Comparison of ENCODE assay signal across 1 cellular context in the genomic region with DNA sequence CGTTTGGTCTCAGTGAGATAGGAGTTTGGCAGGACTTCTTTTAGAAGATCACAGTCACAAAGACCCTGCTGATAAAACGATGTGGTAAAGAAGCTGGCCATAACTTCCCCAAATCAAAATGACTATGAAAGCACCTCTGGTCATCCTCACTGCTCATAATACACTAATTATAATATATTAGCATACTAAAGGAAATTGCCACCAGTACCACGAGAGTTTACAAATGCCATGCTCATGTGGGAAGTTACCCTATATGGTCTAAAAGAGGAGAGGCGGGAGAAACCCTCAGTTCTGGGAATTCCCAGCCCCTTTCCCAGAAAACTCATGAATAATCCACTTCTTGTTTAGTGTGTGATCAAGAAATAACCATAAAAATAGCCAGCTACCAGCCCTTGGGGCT.
TF ChIP-seq lines count a peak whose summit lies in the region.

No MANE protein-coding gene starts in this region.

TF ChIP-seq in GM12878, 131 proteins besides CTCF, POLR2A, EP300 and RAD21 (continued from another document):
- TF ChIP-seq, protein P1, sequence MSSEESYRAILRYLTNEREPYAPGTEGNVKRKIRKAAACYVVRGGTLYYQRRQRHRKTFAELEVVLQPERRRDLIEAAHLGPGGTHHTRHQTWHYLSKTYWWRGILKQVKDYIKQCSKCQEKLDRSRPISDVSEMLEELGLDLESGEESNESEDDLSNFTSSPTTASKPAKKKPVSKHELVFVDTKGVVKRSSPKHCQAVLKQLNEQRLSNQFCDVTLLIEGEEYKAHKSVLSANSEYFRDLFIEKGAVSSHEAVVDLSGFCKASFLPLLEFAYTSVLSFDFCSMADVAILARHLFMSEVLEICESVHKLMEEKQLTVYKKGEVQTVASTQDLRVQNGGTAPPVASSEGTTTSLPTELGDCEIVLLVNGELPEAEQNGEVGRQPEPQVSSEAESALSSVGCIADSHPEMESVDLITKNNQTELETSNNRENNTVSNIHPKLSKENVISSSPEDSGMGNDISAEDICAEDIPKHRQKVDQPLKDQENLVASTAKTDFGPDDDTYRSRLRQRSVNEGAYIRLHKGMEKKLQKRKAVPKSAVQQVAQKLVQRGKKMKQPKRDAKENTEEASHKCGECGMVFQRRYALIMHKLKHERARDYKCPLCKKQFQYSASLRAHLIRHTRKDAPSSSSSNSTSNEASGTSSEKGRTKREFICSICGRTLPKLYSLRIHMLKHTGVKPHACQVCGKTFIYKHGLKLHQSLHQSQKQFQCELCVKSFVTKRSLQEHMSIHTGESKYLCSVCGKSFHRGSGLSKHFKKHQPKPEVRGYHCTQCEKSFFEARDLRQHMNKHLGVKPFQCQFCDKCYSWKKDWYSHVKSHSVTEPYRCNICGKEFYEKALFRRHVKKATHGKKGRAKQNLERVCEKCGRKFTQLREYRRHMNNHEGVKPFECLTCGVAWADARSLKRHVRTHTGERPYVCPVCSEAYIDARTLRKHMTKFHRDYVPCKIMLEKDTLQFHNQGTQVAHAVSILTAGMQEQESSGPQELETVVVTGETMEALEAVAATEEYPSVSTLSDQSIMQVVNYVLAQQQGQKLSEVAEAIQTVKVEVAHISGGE (CRISPR knock-in tag; IDR thresholded peaks at IDR 0.05), result no peak
- TF ChIP-seq, protein P2, sequence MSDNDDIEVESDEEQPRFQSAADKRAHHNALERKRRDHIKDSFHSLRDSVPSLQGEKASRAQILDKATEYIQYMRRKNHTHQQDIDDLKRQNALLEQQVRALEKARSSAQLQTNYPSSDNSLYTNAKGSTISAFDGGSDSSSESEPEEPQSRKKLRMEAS (IDR thresholded peaks at IDR 0.05; ENCODE audit: low read depth, low read length), result no peak
- TF ChIP-seq CHD1 (IDR thresholded peaks at IDR 0.05; ENCODE audit: low read depth, low read length), result no peak
